ENCODE assay signal across 15 cellular contexts in the genomic region with DNA sequence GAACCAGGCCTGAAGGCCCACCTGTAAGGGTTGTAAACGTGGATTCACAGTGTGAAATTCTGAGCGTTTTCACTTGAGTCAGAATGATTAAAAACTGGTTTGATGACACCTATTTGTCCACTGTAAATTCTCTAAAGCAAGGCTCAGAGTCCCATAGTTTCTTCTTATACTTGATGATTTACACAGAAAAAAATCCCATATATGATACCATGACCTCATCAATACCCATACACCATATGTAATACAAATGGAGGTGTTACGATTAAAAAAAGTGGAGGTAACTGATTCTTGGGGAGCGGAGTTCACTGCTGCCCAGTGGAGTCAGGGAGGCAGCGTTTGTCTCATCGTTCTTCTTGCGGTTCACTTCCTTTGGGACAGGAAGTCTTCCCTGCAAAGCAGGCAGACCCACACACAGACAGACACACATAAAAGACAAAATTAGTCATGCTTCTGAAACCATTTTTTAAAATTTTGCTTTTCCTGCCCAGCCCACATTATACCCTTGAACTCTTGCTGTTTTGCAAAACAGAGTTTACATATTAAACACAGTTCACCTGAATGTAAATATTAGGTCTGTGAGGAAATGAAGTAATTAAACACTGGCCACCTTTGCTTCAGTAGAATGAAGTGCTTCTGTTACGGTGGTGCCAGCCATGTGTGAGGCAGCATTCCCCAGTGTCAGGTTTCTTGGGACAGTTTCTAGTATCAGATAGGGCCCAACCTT. TPM values are rescaled to one million over a fixed set of nuclear protein-coding genes. Genes with fewer than 3 reads are reported as not detected.
A peak's percentile ranks its signal among the peaks of the same experiment; 100 is the strongest.
DNase-seq lines count a peak whose midpoint lies in the region; ATAC-seq, FAIRE-seq and TF ChIP-seq lines count a peak whose summit lies in the region.
"Had no signal": no experiment of that assay in that cellular context is flagged by ENCODE, and none has a peak within 500 bp of the region (broad histone marks: within the 10 kb centered on the region; RNA-seq: fewer than 3 reads in every experiment).

No MANE protein-coding gene starts in this region.

- POLR2A ChIA-PET in HepG2 (lab: Yijun Ruan, JAX), result no interaction called here

- intact Hi-C loops in HepG2 (cut with micrococcal nuclease; ENCODE audit: unreplicated experiment), result no loop called here
- intact Hi-C loops in colonic mucosa (cut with DNase I), result no loop called here
- intact Hi-C loops in CD14-positive monocyte (cut with micrococcal nuclease), result no loop called here

- peaks cover 36% of the 10 kb centered on the region for H3K79me2 ChIP-seq in DND-41 (ENCODE audit: insufficient read depth, low read length)
- no peaks in the 10 kb centered on the region for H3K79me2 ChIP-seq in HepG2 (ENCODE audit: insufficient read depth, low read length)

- TF ChIP-seq POLR2A in HepG2 (IDR thresholded peaks at IDR 0.05; ENCODE audit: insufficient read depth in 1 of 2, low read depth in 2 of 2, low read length in 2 of 2), result no peak

- peaks cover 13% of the 10 kb centered on the region for H3K4me1 ChIP-seq in DND-41 (ENCODE audit: insufficient read depth, low read length)
- H3K4me1 ChIP-seq in HepG2 (ENCODE audit: insufficient read depth, low read length), result peaks cover 57% of the 10 kb centered on the region
- H3K4me1 ChIP-seq in colonic mucosa, result no peaks in the 10 kb centered on the region
- H3K4me1 ChIP-seq: prostate gland had no signal

- TF ChIP-seq RAD21 in HepG2 (CRISPR knock-in tag; IDR thresholded peaks at IDR 0.05), result no peak

- H3K4me1 Mint-ChIP-seq in CD14-positive monocyte, result no peaks in the 10 kb centered on the region

- no peak for TF ChIP-seq CTCF in DND-41 (IDR thresholded peaks at IDR 0.05; ENCODE audit: borderline replicate concordance, extremely low read depth, low read length, poor library complexity, severe bottlenecking)
- no peak for TF ChIP-seq CTCF in HepG2 (CRISPR knock-in tag; IDR thresholded peaks at IDR 0.05)
- TF ChIP-seq CTCF in colonic mucosa (IDR thresholded peaks at IDR 0.05), result no peak
- TF ChIP-seq CTCF in CD14-positive monocyte (IDR thresholded peaks at IDR 0.05), result no peak

- peaks cover 0 to 1% (median 0%) of the 10 kb centered on the region in 7 donors for H3K9me3 Mint-ChIP-seq in CD14-positive monocyte
- H3K9me3 Mint-ChIP-seq: HFFc6 had no signal

- no peak overlapping the region for H3K4me3 ChIP-seq in DND-41 (ENCODE audit: low read depth in 1 of 2, low read length in 2 of 2)
- no peak overlapping the region for H3K4me3 ChIP-seq in HepG2 (replicated peaks in 1 of 3; ENCODE audit: insufficient read depth in 1 of 3, low read depth in 2 of 3, low read length in 3 of 3)
- no peak overlapping the region for H3K4me3 ChIP-seq in colonic mucosa
- H3K4me3 ChIP-seq: esophagus squamous epithelium, GM12878, hepatocyte, prostate gland had no signal

- ATAC-seq in DND-41 (ENCODE audit: insufficient read depth, low read depth), result no peak
- peak; percentile 60 for ATAC-seq in GM19467 (IDR thresholded peaks at IDR 0.05; ENCODE audit: unreplicated experiment)
- ATAC-seq in HepG2, result peak; percentile 95
- ATAC-seq: GM12878 had no signal

- DNase-seq in DND-41, result no peak
- DNase-seq in NCI-H69 (lab: John Stamatoyannopoulos, UW), result peak; percentile 47
- peak; percentile 83 for DNase-seq in HepG2 (ENCODE audit: low spot score)
- no peak for DNase-seq in colonic mucosa
- no peak for DNase-seq in NCI-H146 treated with DMSO at 0.1 percent for 48 hours (lab: John Stamatoyannopoulos, UW; ENCODE audit: unreplicated experiment)
- DNase-seq in CD14-positive monocyte (ENCODE audit: low spot score), result no peak
- DNase-seq: esophagus squamous epithelium, HFFc6, NCI-H1694, SIG-M5, T-helper 9 cell had no signal

- H2AFZ ChIP-seq in DND-41 (ENCODE audit: low read depth, low read length) (no peak overlapping the region), HepG2 (ENCODE audit: low read length) (no peak overlapping the region)
- H2AFZ ChIP-seq: hepatocyte had no signal

- no peak overlapping the region for H3K9ac ChIP-seq in DND-41 (ENCODE audit: low read depth, low read length)
- H3K9ac ChIP-seq in HepG2 (ENCODE audit: insufficient read depth, low read depth, low read length), result no peak overlapping the region
- H3K9ac ChIP-seq in colonic mucosa (ENCODE audit: low read depth in 2 of 2, low read length in 2 of 2), result no peak overlapping the region

- WGBS in HepG2 (ENCODE audit: low lambda C conversion rate), result 64% methylated on average over 8 of the region's 8 CpGs

- no peak overlapping the region for H3K4me3 Mint-ChIP-seq in CD14-positive monocyte
- H3K4me3 Mint-ChIP-seq: HFFc6 had no signal

- in situ Hi-C loops in HepG2 (cut with HindIII; ENCODE audit: extremely low pct_ligation_motif_present, low pct_unique_long_range_greater_than_20kb), result no loop called here

- H3K36me3 Mint-ChIP-seq in CD14-positive monocyte, result peaks cover 41 to 53% of the 10 kb centered on the region in 2 donors

- BruUV-seq in HepG2 (replicated peaks; lab: Mats Ljungman, UMichigan), result no TSS peak

- H3K36me3 ChIP-seq in DND-41 (ENCODE audit: insufficient read depth, low read length) (peaks cover 97% of the 10 kb centered on the region), HepG2 (replicated peaks in 1 of 2; ENCODE audit: control insufficient read depth in 1 of 2, insufficient read depth in 2 of 2, low read length in 2 of 2) (peaks cover 0 to 5% of the 10 kb centered on the region in 2 experiments), colonic mucosa (no peaks in the 10 kb centered on the region)
- H3K36me3 ChIP-seq: prostate gland had no signal

- no peak overlapping the region for H3K27ac Mint-ChIP-seq in CD14-positive monocyte
- H3K27ac Mint-ChIP-seq: HFFc6 had no signal

- peaks cover 0 to 1% (median 0%) of the 10 kb centered on the region in 3 donors for H3K27me3 Mint-ChIP-seq in CD14-positive monocyte (ENCODE audit: low read depth in 3 of 3)

- peak overlapping the region; percentile 26; the same call in 1 of the 2 replicates for H3K27ac ChIP-seq in DND-41 (ENCODE audit: low read length)
- peak overlapping the region; percentile 55 for H3K27ac ChIP-seq in HepG2 (ENCODE audit: extremely low read length, insufficient read depth, low read length)
- H3K27ac ChIP-seq in colonic mucosa, result no peak overlapping the region
- H3K27ac ChIP-seq: esophagus squamous epithelium, hepatocyte, prostate gland had no signal

- H4K20me1 ChIP-seq in DND-41 (ENCODE audit: insufficient read depth, low read length) (peaks cover 5% of the 10 kb centered on the region; the same call in 1 of the 2 replicates), HepG2 (ENCODE audit: insufficient read depth, low read length) (no peaks in the 10 kb centered on the region)

- H3K4me2 ChIP-seq in DND-41 (ENCODE audit: insufficient read depth, low read length), result no peak overlapping the region
- H3K4me2 ChIP-seq in HepG2 (ENCODE audit: low read depth, low read length), result 0 out of 2 replicates have a peak overlapping the region, but pooled peaks have one; percentile 24
- H3K4me2 ChIP-seq: hepatocyte had no signal

- no peaks in the 10 kb centered on the region for H3K9me3 ChIP-seq in DND-41 (ENCODE audit: insufficient read depth, low read length, severe bottlenecking)
- H3K9me3 ChIP-seq in HepG2 (ENCODE audit: low read length), result no peaks in the 10 kb centered on the region
- H3K9me3 ChIP-seq in colonic mucosa, result no peaks in the 10 kb centered on the region
- H3K9me3 ChIP-seq: esophagus squamous epithelium, prostate gland had no signal

- FAIRE-seq in HepG2 (lab: Jason Lieb, UNC), result peak; percentile 46
- FAIRE-seq: GM12878 had no signal

- CTCF ChIA-PET in HepG2 (lab: Yijun Ruan, JAX; ENCODE audit: low intra/inter-chr PET ratio, low total read pairs), result no interaction called here

- peak in 1 of 2 experiments; percentile 89; a peak in 2 of 4 replicates for TF ChIP-seq EP300 in HepG2 (IDR thresholded peaks at IDR 0.05; ENCODE audit: low read depth in 2 of 2, low read length in 2 of 2)
- peak; percentile 77; the same call in 1 of the 2 replicates for TF ChIP-seq EP300 in HepG2 (CRISPR knock-in tag; IDR thresholded peaks at IDR 0.05; ENCODE audit: borderline replicate concordance)

- H3K27me3 ChIP-seq in DND-41 (ENCODE audit: insufficient read depth, low read length, poor library complexity) (no peaks in the 10 kb centered on the region), HepG2 (ENCODE audit: control insufficient read depth in 1 of 2, insufficient read depth in 2 of 2, low read length in 2 of 2) (no peaks in the 10 kb centered on the region), colonic mucosa (no peaks in the 10 kb centered on the region)
- H3K27me3 ChIP-seq: esophagus squamous epithelium, hepatocyte had no signal

TF ChIP-seq in HepG2, 621 proteins besides CTCF, POLR2A, EP300 and RAD21 (continues in another document):
- TF ChIP-seq ZNF775 (CRISPR knock-in tag; IDR thresholded peaks at IDR 0.05; ENCODE audit: borderline replicate concordance), result no peak

RNA-seq across cellular contexts. Expression of a gene that starts 26.2 kb away (rescaled TPM):
- total RNA-seq in HepG2 (2016; rRNA removed; fragmentation: Illumina TruSeq; extraction: Trizol), result 40.5 and 48.5 TPM in 2 replicates
- 18.2 and 18.5 TPM in 2 replicates for total RNA-seq in HepG2 (2016; cell fraction: cytosol; rRNA removed; fragmentation: Illumina TruSeq; extraction: Trizol; ENCODE audit: low read depth)
- 44.8 and 48.2 TPM in 2 replicates for total RNA-seq in HepG2 (2016; cell fraction: insoluble cytoplasmic fraction; rRNA removed; fragmentation: Illumina TruSeq; extraction: Trizol)
- 49.5 and 57.7 TPM in 2 replicates for total RNA-seq in HepG2 (2016; cell fraction: membrane; rRNA removed; fragmentation: Illumina TruSeq; extraction: Trizol)
- 58.0 and 67.1 TPM in 2 replicates for total RNA-seq in HepG2 (2016; cell fraction: nucleus; rRNA removed; fragmentation: Illumina TruSeq; extraction: Trizol)
- polyA plus RNA-seq in HepG2 (2011; rRNA removed), result 82.8 and 102 TPM in 2 replicates
- 49.1 and 88.7 TPM in 2 replicates for polyA plus RNA-seq in HepG2 (2011; cell fraction: cytosol; rRNA removed)
- polyA plus RNA-seq in HepG2 (2011; cell fraction: nucleus; rRNA removed), result 69.7 and 94.1 TPM in 2 replicates
- 38.1 and 86.3 TPM in 2 replicates for polyA plus RNA-seq in HepG2 (2012)
- polyA plus RNA-seq in HepG2 (2016; cell fraction: cytosol; fragmentation: Illumina TruSeq; extraction: Trizol; ENCODE audit: low read depth), result 33.5 and 45.5 TPM in 2 replicates
- 76.1 and 85.1 TPM in 2 replicates for polyA plus RNA-seq in HepG2 (2016; cell fraction: insoluble cytoplasmic fraction; fragmentation: Illumina TruSeq; extraction: Trizol; ENCODE audit: low read depth)
- 81.9 and 92.8 TPM in 2 replicates for polyA plus RNA-seq in HepG2 (2016; cell fraction: membrane; fragmentation: Illumina TruSeq; extraction: Trizol; ENCODE audit: low read depth)
- polyA plus RNA-seq in HepG2 (2016; cell fraction: nucleus; fragmentation: Illumina TruSeq; extraction: Trizol; ENCODE audit: insufficient read depth, low read depth), result 58.3 and 64.9 TPM in 2 replicates
- 2.7 and 49.0 TPM in 2 replicates for polyA minus RNA-seq in HepG2 (2011; rRNA and poly(A)+ RNA removed; ENCODE audit: low replicate concordance)
- 29.4 and 31.1 TPM in 2 replicates for polyA minus RNA-seq in HepG2 (2011; cell fraction: cytosol; rRNA and poly(A)+ RNA removed)
- 280 and 293 TPM in 2 replicates for polyA minus RNA-seq in HepG2 (2011; cell fraction: nucleus; rRNA and poly(A)+ RNA removed)
- total RNA-seq in colonic mucosa, result 10 to 100 TPM; 16.6 to 19.0 TPM
- polyA plus RNA-seq in CD14-positive monocyte, result 10 to 100 TPM; 17.1 to 23.6 TPM

Comparison
In these comparisons a context has a peak if more than half of its experiments do, and no peak if none do; other contexts are left out.
1. DNase-seq: peak in NCI-H69 (single experiment) and HepG2 (single experiment); none in DND-41 (single experiment), colonic mucosa (single experiment), NCI-H146 treated with DMSO at 0.1 percent for 48 hours (single experiment) and CD14-positive monocyte (single experiment).